Comparison of ENCODE assay signal across 8 cellular contexts in the genomic region with DNA sequence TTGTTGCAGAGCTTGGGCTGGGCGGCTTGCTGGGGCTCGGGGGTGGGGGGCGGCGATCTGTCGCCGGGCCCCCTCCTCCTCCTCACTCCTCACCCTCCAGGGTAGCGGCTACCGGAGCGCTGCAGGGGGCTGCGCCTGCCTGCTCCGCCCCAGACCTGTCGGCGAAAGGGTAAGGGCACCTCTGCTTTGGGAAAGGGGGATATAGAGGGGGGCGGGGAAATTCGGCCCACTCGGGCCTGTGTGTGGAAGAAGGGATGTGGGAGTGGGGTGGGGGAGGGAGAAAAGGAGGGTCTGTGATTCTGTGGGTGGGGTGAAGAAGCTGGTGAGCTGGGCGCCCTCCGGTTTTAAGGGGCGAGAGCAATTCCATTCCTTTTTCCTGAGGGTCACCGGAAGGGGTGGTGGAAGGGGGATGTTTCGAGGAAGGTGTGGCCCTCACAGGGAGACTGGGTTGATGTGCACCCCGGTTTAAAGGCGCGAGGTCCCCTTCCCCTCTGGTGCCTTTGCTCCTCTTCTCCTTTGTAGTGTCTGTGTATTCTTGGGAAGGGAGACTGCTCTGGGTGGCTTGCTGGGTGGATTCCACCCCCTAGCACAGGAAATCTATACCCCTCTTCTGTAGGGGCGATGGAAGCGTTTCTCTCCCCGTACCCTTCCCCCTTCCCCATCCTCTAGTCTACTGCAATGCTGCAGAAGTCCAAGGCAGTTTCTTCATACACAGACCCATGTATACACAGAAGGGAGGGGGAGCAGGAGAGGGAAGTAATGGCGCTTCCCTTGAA. TPM values are rescaled to one million over a fixed set of nuclear protein-coding genes. Genes with fewer than 3 reads are reported as not detected.
A peak's percentile ranks its signal among the peaks of the same experiment; 100 is the strongest.
DNase-seq lines count a peak whose midpoint lies in the region; ATAC-seq lines count a peak whose summit lies in the region.

No MANE protein-coding gene starts in this region.

- ATAC-seq in HG03432 (IDR thresholded peaks at IDR 0.05; ENCODE audit: unreplicated experiment) = peak; percentile 15
- ATAC-seq in stimulated activated naive CD8-positive, alpha-beta T cell treated with anti-CD3 and anti-CD28 coated beads, Interleukin-15, Interleukin-2, amounts not matched to agents 100 U/mL and 50 U/mL, for 24 hours = peak; percentile 21
- no peak for ATAC-seq in GM18520 (IDR thresholded peaks at IDR 0.05; ENCODE audit: unreplicated experiment)

- peak; percentile 4 for DNase-seq in activated CD4-positive, alpha-beta T cell treated with anti-CD3 and anti-CD28 coated beads for 48 hours
- no peak for DNase-seq in activated CD4-positive, alpha-beta T cell treated with anti-CD3 and anti-CD28 coated beads for 1 hour
- DNase-seq in SK-MEL-5 (ENCODE audit: low read depth, low spot score) = peak; percentile 49
- peak; percentile 58 for DNase-seq in cerebellar cortex (ENCODE audit: low spot score)
- DNase-seq in left kidney (ENCODE audit: low read depth, low spot score) = peak; percentile 72
- peak; percentile 11 for DNase-seq in stimulated activated naive CD8-positive, alpha-beta T cell treated with anti-CD3 and anti-CD28 coated beads, Interleukin-15, Interleukin-2, amounts not matched to agents 100 U/mL and 50 U/mL, for 24 hours

- in situ Hi-C loops in SK-MEL-5 (cut with HindIII; ENCODE audit: low pct_unique_long_range_greater_than_20kb, low sequenced_read_pairs) = no loop called here

RNA-seq across cellular contexts. Expression of gene TAOK1, which starts 0.9 kb away (rescaled TPM):
- 37.3 and 45.0 TPM in 2 replicates for total RNA-seq in SK-MEL-5 (2014; rRNA removed; shearing (Covaris generic))
- 17.2 and 24.8 TPM in 2 replicates for polyA plus RNA-seq in SK-MEL-5 (2015; cell fraction: cytosol; rRNA removed)
- polyA plus RNA-seq in SK-MEL-5 (2015; cell fraction: nucleus; rRNA removed) = 29.3 and 34.9 TPM in 2 replicates
